12 cellular contexts compared by ENCODE assay signal in the genomic region with DNA sequence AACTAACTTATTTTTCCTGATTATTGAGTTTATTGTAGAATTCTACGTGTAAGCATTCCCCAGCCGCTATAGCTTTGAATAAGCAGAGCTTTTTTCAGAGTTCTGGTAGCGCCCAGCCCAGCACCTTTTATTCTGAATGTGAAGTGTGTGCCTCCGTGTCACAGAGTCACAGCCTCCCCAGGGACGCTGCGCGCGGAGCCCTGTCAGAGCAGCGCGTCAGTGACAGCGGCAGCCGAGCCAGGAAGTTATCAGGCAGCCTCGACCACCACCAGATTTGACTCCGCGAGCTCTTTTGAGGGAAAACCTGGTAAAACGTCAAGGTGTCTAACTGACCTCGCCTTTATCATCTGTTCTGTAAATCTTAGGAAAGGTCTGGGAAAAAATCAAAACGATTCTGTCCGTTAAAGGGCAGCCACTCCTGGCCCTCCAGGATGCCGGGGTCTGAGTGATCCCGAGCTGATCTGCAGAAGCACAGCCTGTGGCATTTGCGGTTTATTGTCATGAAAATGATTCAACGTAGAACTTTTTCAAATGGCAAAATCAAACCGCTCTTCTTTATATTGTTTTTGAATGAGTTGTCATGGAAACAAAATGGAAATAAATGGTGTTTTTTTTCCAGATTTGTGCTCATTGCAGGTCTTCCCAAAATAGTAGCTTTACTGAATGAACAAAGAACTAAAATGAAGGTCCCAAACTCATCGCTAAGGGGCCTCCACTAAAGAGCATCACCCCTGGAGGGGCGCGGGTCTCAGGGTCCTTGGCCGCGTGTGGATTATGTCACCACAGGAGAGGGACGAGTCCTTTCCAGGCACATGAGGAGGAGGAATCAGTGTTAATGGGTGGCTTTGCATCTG. TPM values are rescaled to one million over a fixed set of nuclear protein-coding genes. Genes with fewer than 3 reads are reported as not detected.
DNase-seq lines count a peak whose midpoint lies in the region; ATAC-seq and TF ChIP-seq lines count a peak whose summit lies in the region.
"Had no signal": no experiment of that assay in that cellular context is flagged by ENCODE, and none has a peak within 500 bp of the region (broad histone marks: within the 10 kb centered on the region; RNA-seq: fewer than 3 reads in every experiment).

No MANE protein-coding gene starts in this region.

- H3K36me3 ChIP-seq in SK-N-MC (ENCODE audit: insufficient read depth, low read length) (peaks cover 42% of the 10 kb centered on the region), sigmoid colon (peaks cover 25 to 78% (median 30%) of the 10 kb centered on the region in 4 donors), left lung (peaks cover 0 to 91% of the 10 kb centered on the region in 2 donors)

- peaks cover 6% of the 10 kb centered on the region; the same call in 1 of the 2 replicates for H3K4me1 ChIP-seq in H9 (ENCODE audit: insufficient read depth, low read length)
- H3K4me1 ChIP-seq in sigmoid colon = peaks cover 0 to 6% (median 3%) of the 10 kb centered on the region in 4 donors
- H3K4me1 ChIP-seq in left lung = no peaks in the 10 kb centered on the region

- no peaks in the 10 kb centered on the region for H4K20me1 ChIP-seq in H9 (ENCODE audit: control insufficient read depth, insufficient read depth, insufficient read length)

- peak overlapping the region; percentile 27 to 58 for H3K4me3 Mint-ChIP-seq in H9
- no peak overlapping the region for H3K4me3 Mint-ChIP-seq in activated T-helper 2 cell treated with anti-CD3 and anti-CD28 coated beads, Interferon-gamma antibody, Interleukin-2, Interleukin-4, amounts not matched to agents 10 μg/mL and 5 μg/mL and 100 μg/mL, durations not matched to agents 14 hours and 24 hours and 36 hours (ENCODE audit: low read depth)

- H4K91ac ChIP-seq in H9 (ENCODE audit: insufficient read length, low read depth, low read length) = no peak overlapping the region

- no peaks in the 10 kb centered on the region for H3K9me3 ChIP-seq in H9 (ENCODE audit: control insufficient read depth, low read depth, low read length)
- no peaks in the 10 kb centered on the region for H3K9me3 ChIP-seq in SK-N-MC (ENCODE audit: low read depth, low read length)
- H3K9me3 ChIP-seq in sigmoid colon = no peaks in the 10 kb centered on the region
- H3K9me3 ChIP-seq in left lung = no peaks in the 10 kb centered on the region
- H3K9me3 ChIP-seq: thoracic aorta had no signal

- no peak overlapping the region for H4K5ac ChIP-seq in H9 (ENCODE audit: insufficient read length, low read depth, low read length)

- H3K36me3 Mint-ChIP-seq in H9 (ENCODE audit: insufficient read depth in 1 of 3, low read depth in 3 of 3) = peaks cover 23 to 54% (median 36%) of the 10 kb centered on the region in 3 experiments
- peaks cover 43% of the 10 kb centered on the region for H3K36me3 Mint-ChIP-seq in activated T-helper 2 cell treated with anti-CD3 and anti-CD28 coated beads, Interferon-gamma antibody, Interleukin-2, Interleukin-4, amounts not matched to agents 10 μg/mL and 5 μg/mL and 100 μg/mL, durations not matched to agents 14 hours and 24 hours and 36 hours (ENCODE audit: low read depth)

- TF ChIP-seq POLR2A in sigmoid colon (IDR thresholded peaks at IDR 0.05) = no peak

- no peak overlapping the region for H2BK12ac ChIP-seq in H9 (ENCODE audit: insufficient read length, low read depth, low read length)

- H2BK15ac ChIP-seq in H9 (ENCODE audit: low read depth, low read length) = no peak overlapping the region

- H3K9ac ChIP-seq in H9 (ENCODE audit: extremely low read depth, insufficient read length, low read length) (no peak overlapping the region), SK-N-MC (ENCODE audit: insufficient read length) (no peak overlapping the region)

- H3T11ph ChIP-seq in H9 (ENCODE audit: low read length) = no peak overlapping the region

- H2BK5ac ChIP-seq in H9 (ENCODE audit: insufficient read length, low read length) = no peak overlapping the region

- H2AFZ ChIP-seq in H9 (ENCODE audit: low read length) = no peak overlapping the region

- peaks cover 27 to 28% of the 10 kb centered on the region in 2 experiments for H3K4me1 Mint-ChIP-seq in H9
- H3K4me1 Mint-ChIP-seq in activated T-helper 2 cell treated with anti-CD3 and anti-CD28 coated beads, Interferon-gamma antibody, Interleukin-2, Interleukin-4, amounts not matched to agents 10 μg/mL and 5 μg/mL and 100 μg/mL, durations not matched to agents 14 hours and 24 hours and 36 hours (ENCODE audit: low read depth) = no peaks in the 10 kb centered on the region

- no peak overlapping the region for H3K4ac ChIP-seq in H9 (ENCODE audit: low read depth, low read length)

- no peaks in the 10 kb centered on the region for H3K9me3 Mint-ChIP-seq in H9
- H3K9me3 Mint-ChIP-seq in activated T-helper 2 cell treated with anti-CD3 and anti-CD28 coated beads, Interferon-gamma antibody, Interleukin-2, Interleukin-4, amounts not matched to agents 10 μg/mL and 5 μg/mL and 100 μg/mL, durations not matched to agents 14 hours and 24 hours and 36 hours = no peaks in the 10 kb centered on the region

- H3K27me3 ChIP-seq in H9 (ENCODE audit: insufficient read depth, low read length) = no peaks in the 10 kb centered on the region
- no peaks in the 10 kb centered on the region for H3K27me3 ChIP-seq in sigmoid colon
- no peaks in the 10 kb centered on the region for H3K27me3 ChIP-seq in left lung

- ATAC-seq in GM19455 (IDR thresholded peaks at IDR 0.05; ENCODE audit: unreplicated experiment) (no peak), left lung (no peak)

- intact Hi-C loops in sigmoid colon (cut with DNase I) = no loop called here
- intact Hi-C loops in activated T-helper 2 cell treated with anti-CD3 and anti-CD28 coated beads, Interferon-gamma antibody, Interleukin-2, Interleukin-4, amounts not matched to agents 10 μg/mL and 5 μg/mL and 100 μg/mL, durations not matched to agents 14 hours and 24 hours and 36 hours (cut with micrococcal nuclease) = no loop called here
- intact Hi-C loops in left lung (cut with DNase I) = no loop called here

- peak overlapping the region; percentile 16 for H3K4me2 ChIP-seq in H9 (ENCODE audit: insufficient read depth, insufficient read length, low read length)

- H3K23me2 ChIP-seq in H9 (ENCODE audit: insufficient read length, low read depth, low read length, poor library complexity, severe bottlenecking) = no peaks in the 10 kb centered on the region

- DNase-seq in H9 (no peak), SK-N-MC (ENCODE audit: low read depth, low spot score) (no peak), fibroblast of mammary gland (ENCODE audit: low read depth) (peak; percentile 41), sigmoid colon (peak; percentile 53), left lung (no peak)
- no peak for DNase-seq in activated T-helper 2 cell treated with anti-CD3 and anti-CD28 coated beads, Interferon-gamma antibody, Interleukin-2, Interleukin-4, amounts not matched to agents 10 μg/mL and 5 μg/mL and 100 μg/mL, durations not matched to agents 14 hours and 24 hours and 36 hours (ENCODE audit: low spot score)
- DNase-seq: activated CD8-positive, alpha-beta memory T cell treated with anti-CD3 and anti-CD28 coated beads, Interleukin-2, amount 50 U/mL, for 48 hours; aorta; Calu3; NCI-H1105 had no signal

- H3K79me2 ChIP-seq in H9 (ENCODE audit: insufficient read depth, low read length) = no peaks in the 10 kb centered on the region

- no peak overlapping the region for H2AK5ac ChIP-seq in H9 (ENCODE audit: insufficient read length, low read length)

- H3K4me3 ChIP-seq in SK-N-MC = no peak overlapping the region
- no peak overlapping the region for H3K4me3 ChIP-seq in fibroblast of mammary gland (ENCODE audit: control insufficient read depth, low read depth, low read length)
- H3K4me3 ChIP-seq in sigmoid colon = no peak overlapping the region
- H3K4me3 ChIP-seq in left lung = no peak overlapping the region

- H3K14ac ChIP-seq in H9 (ENCODE audit: insufficient read depth, low read length) = no peak overlapping the region

- no peak for TF ChIP-seq EP300 in sigmoid colon (IDR thresholded peaks at IDR 0.05)

- no peak overlapping the region for H3K23ac ChIP-seq in H9 (ENCODE audit: insufficient read length, low read depth, low read length)

- H3K27ac ChIP-seq in H9 (ENCODE audit: insufficient read length, low read depth, low read length) = no peak overlapping the region
- peak overlapping the region; percentile 67; the same call in 1 of the 2 replicates for H3K27ac ChIP-seq in SK-N-MC
- no peak overlapping the region for H3K27ac ChIP-seq in sigmoid colon
- H3K27ac ChIP-seq in left lung = no peak overlapping the region
- H3K27ac ChIP-seq: thoracic aorta had no signal

- no peak overlapping the region for H3K18ac ChIP-seq in H9 (ENCODE audit: insufficient read length, low read depth, low read length)

- no peak for TF ChIP-seq CTCF in H9 (conservative IDR thresholded peaks at IDR 0.05)
- no peak for TF ChIP-seq CTCF in fibroblast of mammary gland (conservative IDR thresholded peaks at IDR 0.05; ENCODE audit: control insufficient read depth, insufficient read depth, low read depth, low read length)
- no peak for TF ChIP-seq CTCF in sigmoid colon (IDR thresholded peaks at IDR 0.05)
- no peak for TF ChIP-seq CTCF in left lung (IDR thresholded peaks at IDR 0.05)

- peak overlapping the region; percentile 90 to 94 (median 93) for H3K27ac Mint-ChIP-seq in H9
- no peak overlapping the region for H3K27ac Mint-ChIP-seq in activated T-helper 2 cell treated with anti-CD3 and anti-CD28 coated beads, Interferon-gamma antibody, Interleukin-2, Interleukin-4, amounts not matched to agents 10 μg/mL and 5 μg/mL and 100 μg/mL, durations not matched to agents 14 hours and 24 hours and 36 hours

- H3K56ac ChIP-seq in H9 (ENCODE audit: insufficient read length, low read depth, low read length) = no peak overlapping the region

- H3K79me1 ChIP-seq in H9 (ENCODE audit: insufficient read depth, low read depth, low read length, poor library complexity, severe bottlenecking) = no peaks in the 10 kb centered on the region

- no peak overlapping the region for H2BK120ac ChIP-seq in H9 (ENCODE audit: low read depth, low read length, poor library complexity, severe bottlenecking)

- no peak overlapping the region for H2BK20ac ChIP-seq in H9 (ENCODE audit: low read depth, low read length, poor library complexity, severe bottlenecking)

- no peak overlapping the region for H4K8ac ChIP-seq in H9 (replicated peaks; ENCODE audit: insufficient read length, low read depth, low read length)

- H3K27me3 Mint-ChIP-seq in H9 (ENCODE audit: low read depth) = no peaks in the 10 kb centered on the region
- no peaks in the 10 kb centered on the region for H3K27me3 Mint-ChIP-seq in activated T-helper 2 cell treated with anti-CD3 and anti-CD28 coated beads, Interferon-gamma antibody, Interleukin-2, Interleukin-4, amounts not matched to agents 10 μg/mL and 5 μg/mL and 100 μg/mL, durations not matched to agents 14 hours and 24 hours and 36 hours (ENCODE audit: low read depth)

- no CpG with 5 or more reads among the region's 30 CpGs for WGBS in H9 (ENCODE audit: extremely low coverage, insufficient read length, low lambda C conversion rate)
- 92 to 93% methylated on average over 30 of the region's 30 CpGs for WGBS in sigmoid colon, 2 donors

RNA-seq across cellular contexts. Expression of gene MMP17, which starts 43.1 kb away (rescaled TPM):
- total RNA-seq in H9 (2021) (14.8 and 16.0 TPM in 2 replicates), sigmoid colon (1 to 10 TPM; 2.7 to 7.1 (median 4.9) TPM), left lung (1 to 10 TPM; 2.7 to 5.2 TPM)
- polyA plus RNA-seq in sigmoid colon = 1 to 10 TPM in 1 of 3 donors, under 1 TPM in 1, not detected in 1; 0.60 to 6.8 TPM
- total RNA-seq in activated T-helper 2 cell treated with anti-CD3 and anti-CD28 coated beads, Interferon-gamma antibody, Interleukin-2, Interleukin-4, amounts not matched to agents 10 μg/mL and 5 μg/mL and 100 μg/mL, durations not matched to agents 14 hours and 24 hours and 36 hours = 0.25 and 0.62 TPM in 2 replicates

Comparison
In these comparisons a context has a peak if more than half of its experiments do, and no peak if none do; other contexts are left out.
1. DNase-seq: peak in fibroblast of mammary gland (single experiment) and sigmoid colon (single experiment); none in H9 (single experiment), SK-N-MC (single experiment), activated T-helper 2 cell treated with anti-CD3 and anti-CD28 coated beads, Interferon-gamma antibody, Interleukin-2, Interleukin-4, amounts not matched to agents 10 μg/mL and 5 μg/mL and 100 μg/mL, durations not matched to agents 14 hours and 24 hours and 36 hours (single experiment) and left lung (0 of 2).